ENCODE assay signal across 2 cellular contexts in genomic region chr19:4590559-4590958, GRCh38.
TF ChIP-seq lines count a peak whose summit lies in the region.

No MANE protein-coding gene starts in this region.

TF ChIP-seq in HEK293, 187 proteins besides CTCF, POLR2A, EP300 and RAD21:
- TF ChIP-seq ZNF645 (tag by site-specific recombination; IDR thresholded peaks at IDR 0.05) (no peak), KLF9 (tag by site-specific recombination; IDR thresholded peaks at IDR 0.05; ENCODE audit: low read depth) (no peak), ZNF623 (tag by site-specific recombination; IDR thresholded peaks at IDR 0.05) (peak; percentile 100)

TF ChIP-seq in K562, 482 proteins besides CTCF, POLR2A, EP300 and RAD21 (continues in another document):
- TF ChIP-seq BRD4 (IDR thresholded peaks at IDR 0.05) (no peak), NFE2L1 (tag; IDR thresholded peaks at IDR 0.05; ENCODE audit: borderline replicate concordance, low read depth) (no peak), BCOR (IDR thresholded peaks at IDR 0.05) (peak; percentile 82), KDM1A (IDR thresholded peaks at IDR 0.05) (peak; percentile 20 to 55; a peak in 3 of 4 replicates), ZNF717 (CRISPR knock-in tag; IDR thresholded peaks at IDR 0.05) (no peak), RBM25 (IDR thresholded peaks at IDR 0.05; ENCODE audit: low read depth, low read length, severe bottlenecking) (peak; percentile 99), NONO (IDR thresholded peaks at IDR 0.05; ENCODE audit: low read depth in 2 of 2, low read length in 1 of 2) (no peak), CREM (IDR thresholded peaks at IDR 0.05; ENCODE audit: low read depth) (no peak), ZBTB33 (CRISPR knock-in tag; IDR thresholded peaks at IDR 0.05) (peak; percentile 23; the same call in 1 of the 2 replicates), FOXP1 (CRISPR knock-in tag; IDR thresholded peaks at IDR 0.05) (no peak), MEF2A (IDR thresholded peaks at IDR 0.05; ENCODE audit: control insufficient read depth, low read depth, low read length) (no peak), POLR2AphosphoS5 (IDR thresholded peaks at IDR 0.05; ENCODE audit: control insufficient read depth, insufficient read depth, low read depth, low read length) (no peak), TCF7L2 (IDR thresholded peaks at IDR 0.05; ENCODE audit: low read depth, low read length) (no peak), PHB2 (IDR thresholded peaks at IDR 0.05; ENCODE audit: low read depth) (no peak), NBN (IDR thresholded peaks at IDR 0.05; ENCODE audit: low read depth) (no peak), SMARCA5 (IDR thresholded peaks at IDR 0.05) (peak; percentile 98), ZNF57 (CRISPR knock-in tag; IDR thresholded peaks at IDR 0.05) (no peak), BACH1 (tag; IDR thresholded peaks at IDR 0.05) (no peak), TSC22D4 (tag; IDR thresholded peaks at IDR 0.05) (no peak), ARID3A (IDR thresholded peaks at IDR 0.05; ENCODE audit: borderline replicate concordance, low read depth, low read length) (no peak), HMG20A (CRISPR knock-in tag; conservative IDR thresholded peaks at IDR 0.05) (no peak), ZNF280B (CRISPR knock-in tag; IDR thresholded peaks at IDR 0.05) (no peak), ASH1L (IDR thresholded peaks at IDR 0.05; ENCODE audit: borderline replicate concordance, low read depth, partially characterized antibody) (no peak), ZC3H8 (IDR thresholded peaks at IDR 0.05) (no peak), E2F1 (CRISPR knock-in tag; IDR thresholded peaks at IDR 0.05) (no peak), ZBTB40 (IDR thresholded peaks at IDR 0.05) (no peak), ZBTB40 (CRISPR knock-in tag; IDR thresholded peaks at IDR 0.05) (no peak), FOXO4 (CRISPR knock-in tag; IDR thresholded peaks at IDR 0.05) (no peak), PTBP1 (IDR thresholded peaks at IDR 0.05; ENCODE audit: low read depth, low read length) (peak; percentile 41; the same call in 1 of the 2 replicates), PRMT5 (CRISPR knock-in tag; IDR thresholded peaks at IDR 0.05) (no peak), ZNF175 (CRISPR knock-in tag; IDR thresholded peaks at IDR 0.05; ENCODE audit: low read depth) (no peak), E2F5 (CRISPR knock-in tag; IDR thresholded peaks at IDR 0.05) (no peak), ZNF143 (CRISPR knock-in tag; IDR thresholded peaks at IDR 0.05) (no peak), PRDM10 (IDR thresholded peaks at IDR 0.05; ENCODE audit: partially characterized antibody) (no peak), ELK1 (CRISPR knock-in tag; IDR thresholded peaks at IDR 0.05) (no peak), MBD2 (IDR thresholded peaks at IDR 0.05; ENCODE audit: borderline replicate concordance, low read depth) (no peak), MTA3 (IDR thresholded peaks at IDR 0.05; ENCODE audit: borderline replicate concordance) (no peak)
